In genomic region chr7:83276250-83276649, GRCh38 we compare ENCODE assay signal across 23 cellular contexts.
DNase-seq lines count a peak whose midpoint lies in the region; ATAC-seq and TF ChIP-seq lines count a peak whose summit lies in the region.
"Had no signal": no experiment of that assay in that cellular context is flagged by ENCODE, and none has a peak within 500 bp of the region (broad histone marks: within the 10 kb centered on the region; RNA-seq: fewer than 3 reads in every experiment).

No MANE protein-coding gene starts in this region.

- H3F3A ChIP-seq in MM.1S (ENCODE audit: insufficient read depth, low read length) (no peaks in the 10 kb centered on the region), PC-3 (ENCODE audit: low read length, unreplicated experiment) (no peaks in the 10 kb centered on the region), smooth muscle cell (ENCODE audit: low read depth) (no peaks in the 10 kb centered on the region)

- POLR2A ChIA-PET in PC-3 (lab: Charles Lee; ENCODE audit: unreplicated experiment): interaction anchor here (0.6 kb wide), 1 partner anchor 11 kb away, joined by 11 read pairs; no protein-coding TSS in a partner anchor
- POLR2A ChIA-PET in activated CD4-positive, alpha-beta T cell treated with anti-CD3 and anti-CD28 coated beads for 36 hours (lab: Charles Lee): no interaction called here

- H3K27me3 Mint-ChIP-seq in activated CD4-positive, alpha-beta T cell treated with anti-CD3 and anti-CD28 coated beads for 36 hours: no peaks in the 10 kb centered on the region
- H3K27me3 Mint-ChIP-seq: CD4-positive, alpha-beta T cell; CD8-positive, alpha-beta memory T cell had no signal

- H3K4me1 Mint-ChIP-seq in activated CD4-positive, alpha-beta T cell treated with anti-CD3 and anti-CD28 coated beads for 36 hours: no peaks in the 10 kb centered on the region
- H3K4me1 Mint-ChIP-seq: CD14-positive monocyte; CD8-positive, alpha-beta memory T cell had no signal

- H3K79me2 ChIP-seq in MM.1S (ENCODE audit: low read length) (no peaks in the 10 kb centered on the region), PC-3 (ENCODE audit: low read length) (no peaks in the 10 kb centered on the region), smooth muscle cell (ENCODE audit: low read depth) (no peaks in the 10 kb centered on the region)

- H3K27ac ChIP-seq in MM.1S (ENCODE audit: low read length) (no peak overlapping the region), PC-3 (ENCODE audit: low read length) (no peak overlapping the region), vagina (no peak overlapping the region), smooth muscle cell (ENCODE audit: low read depth) (no peak overlapping the region)
- H3K27ac ChIP-seq: A549; BLaER1 treated with 17β-estradiol and CSF1 and Interleukin-3, amounts not matched to agents 10 nM and 100 nM; GM23248 had no signal

- DNase-seq in MM.1S (peak; percentile 67), PC-3 (no peak), RKO (ENCODE audit: low spot score) (no peak), vagina (ENCODE audit: extremely low spot score in 2 of 2) (no peak), smooth muscle cell (lab: John Stamatoyannopoulos, UW; ENCODE audit: unreplicated experiment) (no peak)
- no peak for DNase-seq in activated CD4-positive, alpha-beta T cell treated with anti-CD3 and anti-CD28 coated beads for 36 hours
- DNase-seq: 8988T; ACHN; AML-193; BE2C; CD4-positive, alpha-beta T cell; CD8-positive, alpha-beta memory T cell; DMS 273 treated with DMSO at 0.1 percent for 48 hours; DMS79; EL; GF-D8; GM23248; H7; HCEC 1CT had no signal

- no peak for TF ChIP-seq POLR2A in vagina (IDR thresholded peaks at IDR 0.05)

- H3K36me3 ChIP-seq in MM.1S (replicated peaks; ENCODE audit: insufficient read depth, low read length): no peaks in the 10 kb centered on the region
- H3K36me3 ChIP-seq in PC-3 (ENCODE audit: low read depth, low read length): no peaks in the 10 kb centered on the region
- no peaks in the 10 kb centered on the region for H3K36me3 ChIP-seq in vagina
- no peaks in the 10 kb centered on the region for H3K36me3 ChIP-seq in smooth muscle cell (ENCODE audit: low read depth)
- H3K36me3 ChIP-seq: BE2C; BLaER1 treated with 17β-estradiol and CSF1 and Interleukin-3, amounts not matched to agents 10 nM and 100 nM had no signal

- no peak for TF ChIP-seq CTCF in MM.1S (IDR thresholded peaks at IDR 0.05; ENCODE audit: low read length)
- no peak for TF ChIP-seq CTCF in PC-3 (conservative IDR thresholded peaks at IDR 0.05; ENCODE audit: low read depth, low read length)
- no peak for TF ChIP-seq CTCF in vagina (IDR thresholded peaks at IDR 0.05)
- no peak for TF ChIP-seq CTCF in smooth muscle cell (IDR thresholded peaks at IDR 0.05; ENCODE audit: borderline replicate concordance, insufficient read depth, poor library complexity, severe bottlenecking)

- no TSS peak for BruUV-seq in PC-3 (replicated peaks; lab: Mats Ljungman, UMichigan)

- peaks cover 2% of the 10 kb centered on the region for H3K9me3 Mint-ChIP-seq in activated CD4-positive, alpha-beta T cell treated with anti-CD3 and anti-CD28 coated beads for 36 hours (ENCODE audit: low read depth)

- H3K4me3 ChIP-seq in MM.1S (ENCODE audit: low read length): no peak overlapping the region
- H3K4me3 ChIP-seq in PC-3 (ENCODE audit: low read length): no peak overlapping the region
- H3K4me3 ChIP-seq in vagina: no peak overlapping the region
- no peak overlapping the region for H3K4me3 ChIP-seq in smooth muscle cell
- H3K4me3 ChIP-seq: A549; BLaER1 treated with 17β-estradiol and CSF1 and Interleukin-3, amounts not matched to agents 10 nM and 100 nM; GM23248 had no signal

- H3K27me3 ChIP-seq in MM.1S (replicated peaks; ENCODE audit: insufficient read depth, low read length) (no peaks in the 10 kb centered on the region), PC-3 (ENCODE audit: low read length) (0 out of 2 replicates have a peak, but pooled peaks cover 3% of the 10 kb centered on the region), vagina (no peaks in the 10 kb centered on the region), smooth muscle cell (ENCODE audit: low read depth) (peaks cover 4% of the 10 kb centered on the region)
- H3K27me3 ChIP-seq: BE2C; BLaER1 treated with 17β-estradiol and CSF1 and Interleukin-3, amounts not matched to agents 10 nM and 100 nM had no signal

- H3K4me3 Mint-ChIP-seq in activated CD4-positive, alpha-beta T cell treated with anti-CD3 and anti-CD28 coated beads for 36 hours: no peak overlapping the region
- H3K4me3 Mint-ChIP-seq: CD14-positive monocyte; CD4-positive, alpha-beta T cell; CD8-positive, alpha-beta memory T cell had no signal

- H2AFZ ChIP-seq in MM.1S (ENCODE audit: low read length) (no peak overlapping the region), PC-3 (ENCODE audit: low read length) (no peak overlapping the region), smooth muscle cell (ENCODE audit: low read depth) (no peak overlapping the region)
- H2AFZ ChIP-seq: GM23248 had no signal

- no peaks in the 10 kb centered on the region for H3K36me3 Mint-ChIP-seq in activated CD4-positive, alpha-beta T cell treated with anti-CD3 and anti-CD28 coated beads for 36 hours (ENCODE audit: low read depth)
- H3K36me3 Mint-ChIP-seq: CD14-positive monocyte; CD8-positive, alpha-beta memory T cell had no signal

- H3K9ac ChIP-seq in MM.1S (ENCODE audit: low read length) (no peak overlapping the region), PC-3 (ENCODE audit: low read length) (no peak overlapping the region), smooth muscle cell (ENCODE audit: low read depth) (no peak overlapping the region)
- H3K9ac ChIP-seq: BLaER1 treated with 17β-estradiol and CSF1 and Interleukin-3, amounts not matched to agents 10 nM and 100 nM; GM23248 had no signal

- intact Hi-C loops in PC-3 (cut with micrococcal nuclease) (no loop called here), vagina (cut with DNase I) (no loop called here)
- intact Hi-C loops in activated CD4-positive, alpha-beta T cell treated with anti-CD3 and anti-CD28 coated beads for 36 hours (cut with DNase I, micrococcal nuclease): no loop called here

- peak overlapping the region; percentile 47 for H3K4me2 ChIP-seq in MM.1S (ENCODE audit: low read depth, low read length)
- no peak overlapping the region for H3K4me2 ChIP-seq in PC-3 (ENCODE audit: low read length)
- H3K4me2 ChIP-seq in smooth muscle cell: no peak overlapping the region
- H3K4me2 ChIP-seq: A549; BLaER1 treated with 17β-estradiol and CSF1 and Interleukin-3, amounts not matched to agents 10 nM and 100 nM had no signal

- H3K9me3 ChIP-seq in MM.1S (replicated peaks; ENCODE audit: insufficient read depth, low read length) (no peaks in the 10 kb centered on the region), PC-3 (ENCODE audit: low read length) (no peaks in the 10 kb centered on the region), vagina (no peaks in the 10 kb centered on the region), smooth muscle cell (replicated peaks; ENCODE audit: low read depth) (no peaks in the 10 kb centered on the region)
- H3K9me3 ChIP-seq: A549; BE2C; BLaER1 treated with 17β-estradiol and CSF1 and Interleukin-3, amounts not matched to agents 10 nM and 100 nM had no signal

- WGBS in smooth muscle cell (ENCODE audit: low lambda C conversion rate): 100% methylated on average over 1 of the region's 1 CpG

- H3K9me2 ChIP-seq in MM.1S (replicated peaks; ENCODE audit: insufficient read depth, low read length): no peaks in the 10 kb centered on the region
- H3K9me2 ChIP-seq in PC-3 (replicated peaks; ENCODE audit: low read length): no peaks in the 10 kb centered on the region

- CTCF ChIA-PET in PC-3 (lab: Charles Lee): no interaction called here
- CTCF ChIA-PET in activated CD4-positive, alpha-beta T cell treated with anti-CD3 and anti-CD28 coated beads for 36 hours (lab: Charles Lee): no interaction called here

- H3K4me1 ChIP-seq in MM.1S (ENCODE audit: low read length): peaks cover 14% of the 10 kb centered on the region
- no peaks in the 10 kb centered on the region for H3K4me1 ChIP-seq in PC-3 (ENCODE audit: insufficient read depth, low read length)
- no peaks in the 10 kb centered on the region for H3K4me1 ChIP-seq in vagina
- no peaks in the 10 kb centered on the region for H3K4me1 ChIP-seq in smooth muscle cell (ENCODE audit: low read depth)
- H3K4me1 ChIP-seq: A549, BE2C had no signal

- no peaks in the 10 kb centered on the region for H4K20me1 ChIP-seq in MM.1S (ENCODE audit: insufficient read depth, low read length)
- no peaks in the 10 kb centered on the region for H4K20me1 ChIP-seq in PC-3 (ENCODE audit: low read length)
- no peaks in the 10 kb centered on the region for H4K20me1 ChIP-seq in smooth muscle cell (ENCODE audit: low read depth)
- H4K20me1 ChIP-seq: BLaER1 treated with 17β-estradiol and CSF1 and Interleukin-3, amounts not matched to agents 10 nM and 100 nM had no signal

- ATAC-seq in HG02798 (IDR thresholded peaks at IDR 0.05; ENCODE audit: poor library complexity, unreplicated experiment) (peak; percentile 42), PC-3 (peak; percentile 20; the same call in 1 of the 2 replicates)
- no peak for ATAC-seq in activated CD4-positive, alpha-beta T cell treated with anti-CD3 and anti-CD28 coated beads for 36 hours
- ATAC-seq: A549 had no signal

- H3K27ac Mint-ChIP-seq in activated CD4-positive, alpha-beta T cell treated with anti-CD3 and anti-CD28 coated beads for 36 hours: no peak overlapping the region
- H3K27ac Mint-ChIP-seq: CD14-positive monocyte; CD4-positive, alpha-beta T cell; CD8-positive, alpha-beta memory T cell had no signal
